In the genomic region with DNA sequence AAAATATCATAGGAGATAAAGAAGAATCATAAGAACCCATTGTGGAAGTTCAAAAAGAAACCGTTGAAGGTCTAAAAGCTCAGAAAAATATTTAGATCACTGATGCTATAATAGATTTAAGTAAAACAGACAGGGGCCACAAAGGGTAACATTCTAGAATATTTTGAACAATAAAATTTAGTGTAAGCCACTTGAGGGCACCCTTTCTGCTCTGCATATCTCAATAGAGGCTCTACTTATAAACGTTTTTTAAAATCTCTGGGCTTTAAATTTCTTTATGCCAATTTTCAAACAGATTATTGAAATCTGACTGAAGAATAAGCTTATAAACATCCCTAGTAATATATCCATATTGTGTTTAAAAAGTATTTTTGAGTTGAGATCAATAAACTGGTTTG, we compare ENCODE assay signal across 1 cellular context.
TF ChIP-seq lines count a peak whose summit lies in the region.

No MANE protein-coding gene starts in this region.

TF ChIP-seq in K562, 482 proteins besides CTCF, POLR2A, EP300 and RAD21:
- TF ChIP-seq, protein P1, sequence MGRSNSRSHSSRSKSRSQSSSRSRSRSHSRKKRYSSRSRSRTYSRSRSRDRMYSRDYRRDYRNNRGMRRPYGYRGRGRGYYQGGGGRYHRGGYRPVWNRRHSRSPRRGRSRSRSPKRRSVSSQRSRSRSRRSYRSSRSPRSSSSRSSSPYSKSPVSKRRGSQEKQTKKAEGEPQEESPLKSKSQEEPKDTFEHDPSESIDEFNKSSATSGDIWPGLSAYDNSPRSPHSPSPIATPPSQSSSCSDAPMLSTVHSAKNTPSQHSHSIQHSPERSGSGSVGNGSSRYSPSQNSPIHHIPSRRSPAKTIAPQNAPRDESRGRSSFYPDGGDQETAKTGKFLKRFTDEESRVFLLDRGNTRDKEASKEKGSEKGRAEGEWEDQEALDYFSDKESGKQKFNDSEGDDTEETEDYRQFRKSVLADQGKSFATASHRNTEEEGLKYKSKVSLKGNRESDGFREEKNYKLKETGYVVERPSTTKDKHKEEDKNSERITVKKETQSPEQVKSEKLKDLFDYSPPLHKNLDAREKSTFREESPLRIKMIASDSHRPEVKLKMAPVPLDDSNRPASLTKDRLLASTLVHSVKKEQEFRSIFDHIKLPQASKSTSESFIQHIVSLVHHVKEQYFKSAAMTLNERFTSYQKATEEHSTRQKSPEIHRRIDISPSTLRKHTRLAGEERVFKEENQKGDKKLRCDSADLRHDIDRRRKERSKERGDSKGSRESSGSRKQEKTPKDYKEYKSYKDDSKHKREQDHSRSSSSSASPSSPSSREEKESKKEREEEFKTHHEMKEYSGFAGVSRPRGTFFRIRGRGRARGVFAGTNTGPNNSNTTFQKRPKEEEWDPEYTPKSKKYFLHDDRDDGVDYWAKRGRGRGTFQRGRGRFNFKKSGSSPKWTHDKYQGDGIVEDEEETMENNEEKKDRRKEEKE (IDR thresholded peaks at IDR 0.05; ENCODE audit: borderline replicate concordance in 1 of 2, control insufficient read depth in 1 of 2, low read depth in 2 of 2, low read length in 1 of 2), result no peak
- TF ChIP-seq MCM7 (IDR thresholded peaks at IDR 0.05) (no peak), ZFX (CRISPR knock-in tag; IDR thresholded peaks at IDR 0.05) (no peak), PHF20 (IDR thresholded peaks at IDR 0.05; ENCODE audit: partially characterized antibody) (no peak)
